ENCODE assay signal across 9 cellular contexts in the genomic region with DNA sequence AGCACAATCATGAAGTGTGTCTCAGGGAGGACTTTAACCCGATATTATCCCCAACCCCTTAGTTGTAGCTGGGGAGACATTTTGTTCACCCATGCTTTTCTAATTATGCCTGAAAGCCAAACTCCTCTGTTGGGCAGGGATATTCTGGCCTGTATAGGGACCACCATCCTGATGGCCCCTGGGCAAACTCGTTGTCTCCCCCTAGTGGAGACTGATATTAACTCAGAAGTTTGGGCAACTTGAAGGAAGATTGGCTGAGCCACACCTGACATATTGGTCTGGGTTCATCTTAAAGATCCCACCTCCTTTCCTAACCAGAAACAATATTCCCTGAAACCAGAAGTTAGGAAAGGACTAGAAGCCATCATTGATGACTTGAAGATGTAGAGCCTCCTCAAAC. TPM values are rescaled to one million over a fixed set of nuclear protein-coding genes. Genes with fewer than 3 reads are reported as not detected.
DNase-seq lines count a peak whose midpoint lies in the region; ATAC-seq and TF ChIP-seq lines count a peak whose summit lies in the region.
"Had no signal": no experiment of that assay in that cellular context is flagged by ENCODE, and none has a peak within 500 bp of the region (broad histone marks: within the 10 kb centered on the region; RNA-seq: fewer than 3 reads in every experiment).

No MANE protein-coding gene starts in this region.

- ATAC-seq in right cardiac atrium (no peak), GM18867 (IDR thresholded peaks at IDR 0.05; ENCODE audit: unreplicated experiment) (no peak), GM19467 (IDR thresholded peaks at IDR 0.05; ENCODE audit: unreplicated experiment) (no peak)

- H3K27ac ChIP-seq in left ventricle myocardium inferior (replicated peaks): no peak overlapping the region
- H3K27ac ChIP-seq in right cardiac atrium (ENCODE audit: low read length): no peak overlapping the region
- H3K27ac ChIP-seq in transverse colon: no peak overlapping the region

- no peaks in the 10 kb centered on the region for H3F3A ChIP-seq in Loucy (ENCODE audit: low read depth)

- H3K9me3 ChIP-seq in left ventricle myocardium inferior (replicated peaks) (peaks cover 11% of the 10 kb centered on the region), right cardiac atrium (ENCODE audit: control insufficient read depth, low read length) (no peaks in the 10 kb centered on the region), Loucy (ENCODE audit: insufficient read depth, low read depth, low read length) (no peaks in the 10 kb centered on the region), transverse colon (no peaks in the 10 kb centered on the region)

- no peak overlapping the region for H3K4me2 ChIP-seq in Loucy (ENCODE audit: low read depth, low read length, poor library complexity, severe bottlenecking)

- intact Hi-C loops in left ventricle myocardium inferior (cut with micrococcal nuclease) (no loop called here), right cardiac atrium (cut with DNase I) (no loop called here), transverse colon (cut with DNase I; ENCODE audit: low total_unique reads) (no loop called here)

- no peak overlapping the region for H3K9ac ChIP-seq in Loucy (ENCODE audit: low read depth, low read length, poor library complexity, severe bottlenecking)

- DNase-seq in left ventricle myocardium inferior: no peak
- no peak for DNase-seq in right cardiac atrium
- DNase-seq in dermis blood vessel endothelial cell: peak; percentile 50
- DNase-seq in transverse colon: no peak
- DNase-seq in SHP77 treated with DMSO at 0.1 percent for 48 hours (lab: John Stamatoyannopoulos, UW): no peak
- DNase-seq: stimulated activated CD4-positive, alpha-beta T cell treated with anti-CD3 and anti-CD28 coated beads, Interleukin-4, amount 100 ng/mL, for 4 hours had no signal

- H3K9me2 ChIP-seq in Loucy (replicated peaks; ENCODE audit: low read depth, low read length): no peaks in the 10 kb centered on the region

- no peak overlapping the region for H2AFZ ChIP-seq in Loucy (ENCODE audit: low read length)

- TF ChIP-seq POLR2A in transverse colon (IDR thresholded peaks at IDR 0.05): no peak

- H3K4me1 ChIP-seq in left ventricle myocardium inferior (no peaks in the 10 kb centered on the region), right cardiac atrium (ENCODE audit: control insufficient read depth, insufficient read depth, low read length) (no peaks in the 10 kb centered on the region), Loucy (ENCODE audit: insufficient read depth, low read length, poor library complexity, severe bottlenecking) (no peaks in the 10 kb centered on the region), transverse colon (no peaks in the 10 kb centered on the region)

- 75% methylated on average over 2 of the region's 2 CpGs for whole genome bisulfite sequencing in right cardiac atrium
- WGBS in transverse colon (ENCODE audit: low coverage in 1 of 2), 2 donors: 68% methylated on average over 2 of the region's 2 CpGs; no CpG with 5 or more reads in 1 of the 2 donors

- in situ Hi-C loops in transverse colon (cut with MboI; ENCODE audit: low pct_ligation_motif_present in 1 of 4, low pct_unique_long_range_greater_than_20kb in 1 of 4, low sequenced_read_pairs in 3 of 4): no loop called here

- H3K27me3 ChIP-seq in left ventricle myocardium inferior (ENCODE audit: low read depth): no peaks in the 10 kb centered on the region
- no peaks in the 10 kb centered on the region for H3K27me3 ChIP-seq in right cardiac atrium (ENCODE audit: control insufficient read depth, insufficient read depth)
- H3K27me3 ChIP-seq in Loucy (ENCODE audit: insufficient read depth, low read length, poor library complexity, severe bottlenecking): no peaks in the 10 kb centered on the region
- H3K27me3 ChIP-seq in transverse colon: no peaks in the 10 kb centered on the region

- H3K4me3 ChIP-seq in left ventricle myocardium inferior (no peak overlapping the region), right cardiac atrium (ENCODE audit: low read length) (no peak overlapping the region), Loucy (ENCODE audit: low read length, poor library complexity, severe bottlenecking) (no peak overlapping the region), transverse colon (no peak overlapping the region)

- no peaks in the 10 kb centered on the region for H3K79me2 ChIP-seq in Loucy (ENCODE audit: insufficient read depth, low read length)

- H3K36me3 ChIP-seq in left ventricle myocardium inferior: no peaks in the 10 kb centered on the region
- H3K36me3 ChIP-seq in Loucy (ENCODE audit: insufficient read depth, low read length): no peaks in the 10 kb centered on the region
- H3K36me3 ChIP-seq in transverse colon: no peaks in the 10 kb centered on the region

- TF ChIP-seq CTCF in left ventricle myocardium inferior (IDR thresholded peaks at IDR 0.05; ENCODE audit: borderline replicate concordance): peak; percentile 31
- peak; percentile 85 for TF ChIP-seq CTCF in Loucy (conservative IDR thresholded peaks at IDR 0.05; ENCODE audit: low read length)
- peak in 4 of 5 experiments; percentile 13 to 33 (median 30) for TF ChIP-seq CTCF in transverse colon (IDR thresholded peaks at IDR 0.05)

- H4K20me1 ChIP-seq in Loucy (ENCODE audit: insufficient read depth, low read length, poor library complexity, severe bottlenecking): no peaks in the 10 kb centered on the region

- TF ChIP-seq EP300 in transverse colon (IDR thresholded peaks at IDR 0.05; ENCODE audit: low read depth): no peak

RNA-seq across cellular contexts. Expression of a gene that starts 42.3 kb away (rescaled TPM):
- total RNA-seq in left ventricle myocardium inferior (11.2 TPM), right cardiac atrium (1 to 10 TPM; 2.9 to 6.1 (median 5.2) TPM), dermis blood vessel endothelial cell (363 and 529 TPM in 2 replicates), transverse colon (1 to 10 TPM in 1 of 4 donors, under 1 TPM in 2, not detected in 1; 0.80 to 1.4 (median 0.82) TPM)
- polyA plus RNA-seq in right cardiac atrium: 4.5 TPM

Comparison
In these comparisons a context has a peak if more than half of its experiments do, and no peak if none do; other contexts are left out.
1. CTCF ChIP-seq: peak in every context shown above with its lines; median percentile 85 in Loucy; 31 in left ventricle myocardium inferior; 30 in transverse colon.
2. RNA of a gene that starts 42.3 kb away (total RNA-seq): 363 to 529 TPM in dermis blood vessel endothelial cell; 11.2 TPM in left ventricle myocardium inferior (single experiment), 2.9 to 6.1 TPM in right cardiac atrium and 0.80 to 1.4 TPM in transverse colon; every median in the first group is over 10 times any median in the second.